7 cellular contexts compared by ENCODE assay signal in the genomic region with DNA sequence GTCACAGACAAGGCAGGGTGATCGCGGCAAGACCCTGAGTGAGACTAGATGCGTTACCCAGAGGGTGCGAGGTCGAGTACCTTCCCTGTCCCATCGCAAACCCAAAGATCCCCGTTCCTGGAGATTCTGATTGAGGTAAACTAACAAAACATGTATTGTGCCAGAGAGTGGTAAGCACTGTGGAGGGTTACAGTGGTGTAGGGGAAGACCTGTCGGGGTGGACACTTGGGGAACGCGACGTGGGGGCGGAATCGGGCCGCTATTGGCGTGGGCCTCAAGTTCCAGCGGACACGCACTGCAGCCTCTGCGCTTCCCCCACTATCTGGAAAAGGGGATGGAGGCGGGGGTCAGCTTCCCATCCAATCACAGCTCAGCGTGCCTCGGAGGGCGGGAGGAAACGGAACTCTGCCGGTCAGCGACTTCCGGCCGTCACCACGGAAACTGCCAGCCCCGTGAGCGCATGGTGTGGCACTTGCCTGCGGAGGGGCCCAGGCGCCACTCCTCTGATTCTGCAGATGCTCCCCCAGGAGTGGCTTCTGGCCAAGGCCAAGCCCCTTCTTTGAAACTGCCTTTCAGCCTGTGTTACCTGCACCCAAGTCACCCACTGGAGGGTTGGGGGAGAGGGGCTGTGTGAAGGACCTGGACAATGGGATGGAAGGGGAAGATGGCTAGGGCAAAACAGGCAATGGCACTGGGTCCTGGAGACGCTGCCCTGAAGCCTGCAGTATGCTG. TPM values are rescaled to one million over a fixed set of nuclear protein-coding genes. Genes with fewer than 3 reads are reported as not detected.
DNase-seq lines count a peak whose midpoint lies in the region; FAIRE-seq and TF ChIP-seq lines count a peak whose summit lies in the region.

No MANE protein-coding gene starts in this region.

- DNase-seq in Karpas-422 (peak; percentile 93), germinal center (ENCODE audit: low spot score) (peak; percentile 77), osteoblast (ENCODE audit: insufficient read length, low spot score, missing footprints) (peak; percentile 100), urothelium cell line (ENCODE audit: low spot score) (peak; percentile 87), amniotic stem cell (lab: John Stamatoyannopoulos, UW) (no peak)
- DNase-seq in activated effector memory CD4-positive, alpha-beta T cell treated with anti-CD3 and anti-CD28 coated beads, Interleukin-2, amount 50 U/mL, for 16 hours, result peak; percentile 88

- H3K4me2 ChIP-seq in Karpas-422 (ENCODE audit: low read depth, low read length, poor library complexity, severe bottlenecking) (peak overlapping the region; percentile 79), osteoblast (ENCODE audit: insufficient read depth, low read length) (peak overlapping the region; percentile 93)

- TF ChIP-seq CTCF in osteoblast (IDR thresholded peaks at IDR 0.05; ENCODE audit: extremely low read depth, low read depth, low read length), result no peak

- H3K27me3 ChIP-seq in Karpas-422 (ENCODE audit: low read length) (no peaks in the 10 kb centered on the region), osteoblast (ENCODE audit: insufficient read depth, low read length) (peaks cover 6% of the 10 kb centered on the region)

- H3K4me1 ChIP-seq in Karpas-422 (ENCODE audit: low read length), result peaks cover 65% of the 10 kb centered on the region
- peaks cover 39% of the 10 kb centered on the region for H3K4me1 ChIP-seq in osteoblast (ENCODE audit: insufficient read depth, low read length)

- no peaks in the 10 kb centered on the region for H3K9me2 ChIP-seq in Karpas-422 (replicated peaks; ENCODE audit: insufficient read depth, low read length)

- peak; percentile 74 for TF ChIP-seq POLR2A in GM18951 (IDR thresholded peaks at IDR 0.05; ENCODE audit: extremely low read depth, insufficient read depth, insufficient read length)

- peak overlapping the region; percentile 93 for H3K9ac ChIP-seq in Karpas-422 (ENCODE audit: low read length)

- H3K4me3 ChIP-seq in Karpas-422 (ENCODE audit: low read length) (peak overlapping the region; percentile 73), osteoblast (ENCODE audit: insufficient read depth, low read length) (peak overlapping the region; percentile 87)

- H2AFZ ChIP-seq in Karpas-422 (ENCODE audit: low read length) (no peak overlapping the region), osteoblast (ENCODE audit: low read length) (peak overlapping the region; percentile 92)

- H4K20me1 ChIP-seq in Karpas-422 (ENCODE audit: insufficient read depth, low read depth, low read length) (no peaks in the 10 kb centered on the region), osteoblast (ENCODE audit: insufficient read depth, low read length) (peaks cover 12% of the 10 kb centered on the region)

- in situ Hi-C loops in GM18951 (cut with MboI; ENCODE audit: low sequenced_read_pairs, unreplicated experiment), result no loop called here

- H3K9me3 ChIP-seq in Karpas-422 (ENCODE audit: low read length) (no peaks in the 10 kb centered on the region), osteoblast (ENCODE audit: low read depth, low read length) (no peaks in the 10 kb centered on the region)

- FAIRE-seq in urothelium cell line (lab: Jason Lieb, UNC), result no peak

- H3K27ac ChIP-seq in Karpas-422 (ENCODE audit: low read length), result peak overlapping the region; percentile 91
- peak overlapping the region; percentile 99 for H3K27ac ChIP-seq in osteoblast (ENCODE audit: low read depth, low read length)

- H3K36me3 ChIP-seq in Karpas-422 (ENCODE audit: insufficient read depth, low read length) (no peaks in the 10 kb centered on the region), osteoblast (ENCODE audit: insufficient read depth, low read length) (peaks cover 13% of the 10 kb centered on the region)

- H3K79me2 ChIP-seq in Karpas-422 (ENCODE audit: low read length) (peaks cover 23% of the 10 kb centered on the region), osteoblast (ENCODE audit: insufficient read depth, low read length) (peaks cover 33% of the 10 kb centered on the region)

RNA-seq across cellular contexts. Expression of gene UBE2M, which starts 1.0 kb away (rescaled TPM):
- total RNA-seq in Karpas-422 (2014; rRNA removed; shearing (Covaris generic); ENCODE audit: low replicate concordance), result 33.4 and 90.6 TPM in 2 replicates
- total RNA-seq in osteoblast, result 54.6 and 56.6 TPM in 2 replicates

RNA-seq across cellular contexts. Expression of gene CHMP2A, which starts 4.5 kb away (rescaled TPM):
- 54.2 and 85.9 TPM in 2 replicates for total RNA-seq in Karpas-422 (2014; rRNA removed; shearing (Covaris generic); ENCODE audit: low replicate concordance)
- total RNA-seq in osteoblast, result 98.1 and 106 TPM in 2 replicates

RNA-seq across cellular contexts. Expression of gene MZF1, which starts 13.7 kb away (rescaled TPM):
- total RNA-seq in Karpas-422 (2014; rRNA removed; shearing (Covaris generic); ENCODE audit: low replicate concordance), result 13.3 and 20.1 TPM in 2 replicates
- total RNA-seq in osteoblast, result 22.7 and 23.9 TPM in 2 replicates

RNA-seq across cellular contexts. Expression of gene TRIM28, which starts 15.6 kb away (rescaled TPM):
- total RNA-seq in Karpas-422 (2014; rRNA removed; shearing (Covaris generic); ENCODE audit: low replicate concordance), result 142 and 257 TPM in 2 replicates
- 224 and 248 TPM in 2 replicates for total RNA-seq in osteoblast

RNA-seq across cellular contexts. Expression of gene ZBTB45, which starts 39.8 kb away (rescaled TPM):
- total RNA-seq in Karpas-422 (2014; rRNA removed; shearing (Covaris generic); ENCODE audit: low replicate concordance), result 2.0 and 4.7 TPM in 2 replicates
- 6.9 and 8.5 TPM in 2 replicates for total RNA-seq in osteoblast
